ENCODE assay signal across 8 cellular contexts in genomic region chr10:50990568-50991495, GRCh38.
A peak's percentile ranks its signal among the peaks of the same experiment; 100 is the strongest.
DNase-seq lines count a peak whose midpoint lies in the region; ATAC-seq and TF ChIP-seq lines count a peak whose summit lies in the region.

No MANE protein-coding gene starts in this region.

- H3K27me3 Mint-ChIP-seq in activated CD8-positive, alpha-beta memory T cell treated with anti-CD3 and anti-CD28 coated beads, Interleukin-2, amount 10 ng/mL, durations not matched to agents 7 days and 5 days = peaks cover 68% of the 10 kb centered on the region

- H3K36me3 Mint-ChIP-seq in activated CD8-positive, alpha-beta memory T cell treated with anti-CD3 and anti-CD28 coated beads, Interleukin-2, amount 10 ng/mL, durations not matched to agents 7 days and 5 days = no peaks in the 10 kb centered on the region

- no peaks in the 10 kb centered on the region for H3K36me3 ChIP-seq in WERI-Rb-1
- no peaks in the 10 kb centered on the region for H3K36me3 ChIP-seq in gastroesophageal sphincter

- CTCF ChIA-PET in activated CD8-positive, alpha-beta memory T cell treated with anti-CD3 and anti-CD28 coated beads, Interleukin-2, amount 10 ng/mL, durations not matched to agents 7 days and 5 days (lab: Charles Lee) = no interaction called here

- H3K4me1 ChIP-seq in gastroesophageal sphincter = peaks cover 0 to 53% (median 0%) of the 10 kb centered on the region in 3 donors

- TF ChIP-seq CTCF in WERI-Rb-1 (IDR thresholded peaks at IDR 0.05; ENCODE audit: low read depth, low read length) (no peak), gastroesophageal sphincter (IDR thresholded peaks at IDR 0.05) (peak in 2 of 4 experiments; percentile 14 to 21)

- H3K4me3 Mint-ChIP-seq in activated CD8-positive, alpha-beta memory T cell treated with anti-CD3 and anti-CD28 coated beads, Interleukin-2, amount 10 ng/mL, durations not matched to agents 7 days and 5 days = peak overlapping the region; percentile 55

- no peak for TF ChIP-seq EP300 in gastroesophageal sphincter (IDR thresholded peaks at IDR 0.05)

- DNase-seq in activated CD8-positive, alpha-beta memory T cell treated with anti-CD3 and anti-CD28 coated beads, Interleukin-2, amount 10 ng/mL, durations not matched to agents 7 days and 5 days = no peak
- no peak for DNase-seq in activated CD8-positive, alpha-beta memory T cell treated with anti-CD3 and anti-CD28 coated beads for 24 hours
- DNase-seq in WERI-Rb-1 (no peak), non-pigmented ciliary epithelial cell (ENCODE audit: low read depth) (peak; percentile 52), AML-193 (lab: John Stamatoyannopoulos, UW) (no peak)

- peak overlapping the region; percentile 28 for H3K4me3 ChIP-seq in WERI-Rb-1 (ENCODE audit: low read depth, low read length)
- peak overlapping the region; percentile 66 to 85 for H3K4me3 ChIP-seq in gastroesophageal sphincter

- peaks cover 7% of the 10 kb centered on the region for H3K4me1 Mint-ChIP-seq in activated CD8-positive, alpha-beta memory T cell treated with anti-CD3 and anti-CD28 coated beads, Interleukin-2, amount 10 ng/mL, durations not matched to agents 7 days and 5 days

- no peak overlapping the region for H3K27ac Mint-ChIP-seq in activated CD8-positive, alpha-beta memory T cell treated with anti-CD3 and anti-CD28 coated beads, Interleukin-2, amount 10 ng/mL, durations not matched to agents 7 days and 5 days

- H3K27me3 ChIP-seq in WERI-Rb-1 (ENCODE audit: insufficient read depth, low read depth, severe bottlenecking) (peaks cover 34% of the 10 kb centered on the region), gastroesophageal sphincter (peaks cover 39% of the 10 kb centered on the region)

- H3K27ac ChIP-seq in WERI-Rb-1 (no peak overlapping the region), gastroesophageal sphincter (peak overlapping the region; percentile 60 to 90 (median 82))

- whole genome bisulfite sequencing in gastroesophageal sphincter (ENCODE audit: low coverage in 1 of 2), 2 donors = 4 to 17% methylated on average over 3 to 9 of the region's 49 CpGs

- TF ChIP-seq POLR2A in gastroesophageal sphincter (IDR thresholded peaks at IDR 0.05) = no peak

- H3K9me3 Mint-ChIP-seq in activated CD8-positive, alpha-beta memory T cell treated with anti-CD3 and anti-CD28 coated beads, Interleukin-2, amount 10 ng/mL, durations not matched to agents 7 days and 5 days (ENCODE audit: low read depth) = no peaks in the 10 kb centered on the region

- H3K9me3 ChIP-seq in WERI-Rb-1 (ENCODE audit: severe bottlenecking) (no peaks in the 10 kb centered on the region), gastroesophageal sphincter (no peaks in the 10 kb centered on the region)

- ATAC-seq in activated CD8-positive, alpha-beta memory T cell treated with anti-CD3 and anti-CD28 coated beads, Interleukin-2, amount 10 ng/mL, durations not matched to agents 7 days and 5 days = peak; percentile 42
- ATAC-seq in gastroesophageal sphincter = peak; percentile 35
- ATAC-seq in HG02759 (IDR thresholded peaks at IDR 0.05; ENCODE audit: unreplicated experiment) = no peak
- no peak for ATAC-seq in GM18861 (IDR thresholded peaks at IDR 0.05; ENCODE audit: unreplicated experiment)

Comparison
In these comparisons a context has a peak if more than half of its experiments do, and no peak if none do; other contexts are left out.
1. ATAC-seq: peak in activated CD8-positive, alpha-beta memory T cell treated with anti-CD3 and anti-CD28 coated beads, Interleukin-2, amount 10 ng/mL, durations not matched to agents 7 days and 5 days (single experiment) and gastroesophageal sphincter (single experiment); none in HG02759 (single experiment) and GM18861 (single experiment).